Comparison of ENCODE assay signal across 9 cellular contexts in the genomic region with DNA sequence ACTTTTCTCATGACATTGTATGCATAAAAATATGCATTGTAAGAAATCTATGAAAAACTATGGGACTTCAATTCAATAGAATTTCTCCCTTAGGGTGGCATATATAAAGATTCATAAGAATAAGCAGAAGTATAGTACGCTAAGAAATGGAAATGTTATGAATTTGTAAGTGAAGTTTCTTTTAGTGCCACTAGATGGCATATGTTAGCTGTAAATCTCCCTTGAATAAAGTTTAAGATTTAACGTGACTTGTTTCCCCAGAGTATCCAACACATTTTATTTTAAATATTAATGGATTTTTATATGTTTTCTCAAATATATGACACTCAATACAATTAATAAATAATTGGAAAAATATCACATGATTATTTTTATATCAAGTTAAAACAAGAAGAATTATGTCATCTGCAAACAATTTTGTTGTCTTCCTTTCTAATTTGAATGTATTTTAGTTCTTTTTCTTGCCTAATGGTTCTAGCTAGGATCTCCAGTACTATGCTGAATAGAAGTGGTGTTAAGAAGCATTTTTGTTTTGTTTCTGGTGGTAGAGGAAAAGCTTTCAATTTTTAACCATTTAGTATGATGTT.
A peak's percentile ranks its signal among the peaks of the same experiment; 100 is the strongest.
DNase-seq lines count a peak whose midpoint lies in the region; ATAC-seq, FAIRE-seq and TF ChIP-seq lines count a peak whose summit lies in the region.
"Had no signal": no experiment of that assay in that cellular context is flagged by ENCODE, and none has a peak within 500 bp of the region (broad histone marks: within the 10 kb centered on the region; RNA-seq: fewer than 3 reads in every experiment).

No MANE protein-coding gene starts in this region.

- TF ChIP-seq CTCF in fibroblast of mammary gland (conservative IDR thresholded peaks at IDR 0.05; ENCODE audit: control insufficient read depth, insufficient read depth, low read depth, low read length) = peak; percentile 57
- peak; percentile 67 for TF ChIP-seq CTCF in thoracic aorta (IDR thresholded peaks at IDR 0.05)

- no peaks in the 10 kb centered on the region for H3K27me3 ChIP-seq in thoracic aorta (replicated peaks; ENCODE audit: insufficient read depth)
- H3K27me3 ChIP-seq: BLaER1 had no signal

- ATAC-seq in HG03159 (IDR thresholded peaks at IDR 0.05; ENCODE audit: unreplicated experiment) (peak; percentile 82), thoracic aorta (ENCODE audit: insufficient number of reproducible peaks, low FRiP score, low read depth) (no peak), HG03139 (IDR thresholded peaks at IDR 0.05; ENCODE audit: unreplicated experiment) (no peak)

- peaks cover 0 to 11% of the 10 kb centered on the region in 2 donors for H3K4me1 ChIP-seq in thoracic aorta (ENCODE audit: control insufficient read depth in 1 of 2, low read depth in 2 of 2)
- H3K4me1 ChIP-seq: BLaER1 had no signal

- H3K27ac ChIP-seq in thoracic aorta = no peak overlapping the region
- H3K27ac ChIP-seq: BLaER1 had no signal

- DNase-seq in DMS79 treated with DMSO at 0.1 percent for 48 hours (lab: John Stamatoyannopoulos, UW) (peak; percentile 63), DMS79 (lab: John Stamatoyannopoulos, UW) (no peak), RCC 7860 (ENCODE audit: low spot score) (peak; percentile 56), fibroblast of mammary gland (ENCODE audit: low read depth) (peak; percentile 56), thoracic aorta (ENCODE audit: low spot score) (no peak)
- no peak for DNase-seq in effector CD8-positive, alpha-beta T cell (lab: John Stamatoyannopoulos, UW)

- no peaks in the 10 kb centered on the region for H3K36me3 ChIP-seq in thoracic aorta
- H3K36me3 ChIP-seq: BLaER1 had no signal

- H3K9me3 ChIP-seq in thoracic aorta = no peaks in the 10 kb centered on the region
- H3K9me3 ChIP-seq: BLaER1 had no signal

- H3K4me3 ChIP-seq in fibroblast of mammary gland (ENCODE audit: control insufficient read depth, low read depth, low read length) (no peak overlapping the region), thoracic aorta (no peak overlapping the region)
- H3K4me3 ChIP-seq: BLaER1 had no signal

- FAIRE-seq in RCC 7860 (lab: Jason Lieb, UNC) = peak; percentile 93

Comparison
In these comparisons a context has a peak if more than half of its experiments do, and no peak if none do; other contexts are left out.
1. DNase-seq: peak in DMS79 treated with DMSO at 0.1 percent for 48 hours (single experiment), RCC 7860 (single experiment) and fibroblast of mammary gland (single experiment); none in DMS79 (single experiment), thoracic aorta (single experiment) and effector CD8-positive, alpha-beta T cell (single experiment).